ENCODE assay signal across 11 cellular contexts in the genomic region with DNA sequence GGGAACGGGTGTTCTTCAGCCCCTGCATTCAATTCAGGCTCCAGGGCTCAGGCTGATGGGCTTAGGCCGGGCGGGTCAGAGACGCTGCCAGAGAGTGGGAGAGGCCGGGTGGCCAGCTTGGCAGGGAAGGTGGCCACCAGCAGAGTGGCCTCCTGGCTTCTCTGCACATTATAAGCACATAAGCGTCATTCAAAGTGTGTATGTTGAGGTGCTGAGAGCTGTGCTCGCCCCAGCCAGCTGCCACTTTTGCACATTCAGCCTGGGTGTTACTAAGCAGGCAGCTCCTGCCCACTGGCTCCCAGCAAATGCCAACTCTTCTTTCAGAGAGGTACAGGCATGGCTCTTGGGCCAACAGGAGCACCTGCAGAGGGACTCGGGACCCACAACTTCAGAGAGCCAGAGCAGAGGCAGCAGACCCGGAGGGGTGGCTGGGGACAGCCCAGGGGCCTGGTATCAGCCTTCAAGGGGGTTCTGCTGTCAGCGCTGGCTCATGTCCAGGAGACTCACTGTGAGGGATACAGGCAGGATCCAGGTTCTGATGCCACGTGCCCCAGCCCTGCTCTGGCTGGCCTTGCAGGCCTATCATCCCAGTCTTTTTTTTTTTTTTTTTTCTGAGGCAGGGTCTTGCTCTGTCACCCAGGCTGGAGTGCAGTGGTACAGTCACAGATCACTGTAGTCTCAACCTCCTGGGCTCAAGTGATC. TPM values are rescaled to one million over a fixed set of nuclear protein-coding genes. Genes with fewer than 3 reads are reported as not detected.
DNase-seq lines count a peak whose midpoint lies in the region; ATAC-seq, FAIRE-seq and TF ChIP-seq lines count a peak whose summit lies in the region.
"Had no signal": no experiment of that assay in that cellular context is flagged by ENCODE, and none has a peak within 500 bp of the region (broad histone marks: within the 10 kb centered on the region; RNA-seq: fewer than 3 reads in every experiment).

No MANE protein-coding gene starts in this region.

- no peaks in the 10 kb centered on the region for H3K9me2 ChIP-seq in Loucy (replicated peaks; ENCODE audit: low read depth, low read length)

- TF ChIP-seq POLR2A in K562 (conservative IDR thresholded peaks at IDR 0.05), result no peak

- peak in 1 of 4 experiments; percentile 23 for DNase-seq in K562 (ENCODE audit: extremely low read depth in 1 of 4, low spot score in 3 of 4)
- no peak for DNase-seq in lower lobe of right lung
- no peak for DNase-seq in tibial artery
- no peak for DNase-seq in stimulated activated naive CD8-positive, alpha-beta T cell treated with anti-CD3 and anti-CD28 coated beads, Interleukin-15, Interleukin-2, amounts not matched to agents 100 U/mL and 50 U/mL, for 24 hours
- DNase-seq in Calu3, result no peak
- DNase-seq: stimulated activated naive B cell treated with anti-CD40 and anti-IgM and Interleukin-4, amounts not matched to agents 10 μg/mL and 1 μg/mL and 100 μg/mL, for 72 hours; T-helper 9 cell had no signal

- intact Hi-C loops in K562 (cut with micrococcal nuclease), result no loop called here
- intact Hi-C loops in lower lobe of right lung (cut with DNase I), result no loop called here
- intact Hi-C loops in tibial artery (cut with DNase I; ENCODE audit: low total_unique reads), result no loop called here
- intact Hi-C loops in Calu3 (cut with micrococcal nuclease; ENCODE audit: unreplicated experiment), result no loop called here

- no peak for FAIRE-seq in K562 (lab: Jason Lieb, UNC)

- in situ Hi-C loops in K562 (cut with MboI), result no loop called here

- H3K4me3 ChIP-seq in Loucy (ENCODE audit: low read length, poor library complexity, severe bottlenecking), result peak overlapping the region; percentile 61
- no peak overlapping the region for H3K4me3 ChIP-seq in K562
- no peak overlapping the region for H3K4me3 ChIP-seq in lower lobe of right lung
- H3K4me3 ChIP-seq in tibial artery, result no peak overlapping the region

- POLR2A ChIA-PET in K562 (lab: Yijun Ruan, JAX), result no interaction called here

- H3K27ac Mint-ChIP-seq in Calu3 (ENCODE audit: unreplicated experiment), result no peak overlapping the region
- H3K27ac Mint-ChIP-seq: activated T-helper 1 cell treated with anti-CD3 and anti-CD28 coated beads, Interleukin-12 subunit alpha, Interleukin-12 subunit beta, Interleukin-2, Interleukin-4 antibody, amounts not matched to agents 30 ng/mL and 10 ng/mL and 1 ng/mL, durations not matched to agents 14 hours and 24 hours and 36 hours had no signal

- no peaks in the 10 kb centered on the region for H3K27me3 ChIP-seq in Loucy (ENCODE audit: insufficient read depth, low read length, poor library complexity, severe bottlenecking)
- no peaks in the 10 kb centered on the region for H3K27me3 ChIP-seq in K562 (ENCODE audit: control insufficient read depth in 2 of 2, insufficient read depth in 2 of 2, low read length in 2 of 2)
- no peaks in the 10 kb centered on the region for H3K27me3 ChIP-seq in lower lobe of right lung (ENCODE audit: low read depth)
- H3K27me3 ChIP-seq in tibial artery, result no peaks in the 10 kb centered on the region

- CTCF ChIA-PET in K562 (lab: Yijun Ruan, JAX; ENCODE audit: low intra/inter-chr PET ratio), result no interaction called here
- CTCF ChIA-PET in Calu3 (lab: Charles Lee), result interaction anchor here (1.1 kb wide), 1 partner anchor 27 kb away, joined by 3 read pairs; no protein-coding TSS in a partner anchor

- TF ChIP-seq EP300 in K562 (IDR thresholded peaks at IDR 0.05; ENCODE audit: low read length), result no peak

- peaks cover 53% of the 10 kb centered on the region for H3K4me1 ChIP-seq in Loucy (ENCODE audit: insufficient read depth, low read length, poor library complexity, severe bottlenecking)
- peaks cover 25 to 80% of the 10 kb centered on the region in 2 experiments for H3K4me1 ChIP-seq in K562 (replicated peaks in 1 of 2; ENCODE audit: control insufficient read depth in 2 of 2, insufficient read depth in 2 of 2, low read length in 2 of 2)
- peaks cover 87% of the 10 kb centered on the region for H3K4me1 ChIP-seq in lower lobe of right lung
- peaks cover 28 to 99% (median 91%) of the 10 kb centered on the region in 4 donors for H3K4me1 ChIP-seq in tibial artery

- no peaks in the 10 kb centered on the region for H3K9me1 ChIP-seq in K562 (ENCODE audit: control insufficient read depth, insufficient read depth, low read length)

- WGBS in K562 (ENCODE audit: insufficient coverage, low coverage, missing lambda C conversion rate), result 85% methylated on average over 8 of the region's 11 CpGs

- H3K27me3 Mint-ChIP-seq in Calu3 (ENCODE audit: unreplicated experiment), result no peaks in the 10 kb centered on the region
- H3K27me3 Mint-ChIP-seq: stimulated activated naive B cell treated with anti-CD40 and anti-IgM and Interleukin-4, amounts not matched to agents 10 μg/mL and 1 μg/mL and 100 μg/mL, for 72 hours had no signal

- BruUV-seq in K562 (replicated peaks; lab: Mats Ljungman, UMichigan), result no TSS peak
- BruUV-seq in Calu3 (replicated peaks; lab: Mats Ljungman, UMichigan), result no TSS peak

- H3K4me2 ChIP-seq in Loucy (ENCODE audit: low read depth, low read length, poor library complexity, severe bottlenecking) (peak overlapping the region; percentile 68), K562 (ENCODE audit: insufficient read depth, low read length) (peak overlapping the region; percentile 91; the same call in 1 of the 2 replicates)

- H4K20me1 ChIP-seq in Loucy (ENCODE audit: insufficient read depth, low read length, poor library complexity, severe bottlenecking), result no peaks in the 10 kb centered on the region
- no peaks in the 10 kb centered on the region for H4K20me1 ChIP-seq in K562 (replicated peaks; ENCODE audit: control insufficient read depth, insufficient read depth, low read length)

- H3K9me3 Mint-ChIP-seq in Calu3 (ENCODE audit: low read depth, unreplicated experiment), result no peaks in the 10 kb centered on the region
- H3K9me3 Mint-ChIP-seq: activated T-helper 1 cell treated with anti-CD3 and anti-CD28 coated beads, Interleukin-12 subunit alpha, Interleukin-12 subunit beta, Interleukin-2, Interleukin-4 antibody, amounts not matched to agents 30 ng/mL and 10 ng/mL and 1 ng/mL, durations not matched to agents 14 hours and 24 hours and 36 hours; stimulated activated naive B cell treated with anti-CD40 and anti-IgM and Interleukin-4, amounts not matched to agents 10 μg/mL and 1 μg/mL and 100 μg/mL, for 72 hours had no signal

- H3K36me3 Mint-ChIP-seq in Calu3 (ENCODE audit: insufficient read depth, unreplicated experiment), result peaks cover 17% of the 10 kb centered on the region

- no peak for TF ChIP-seq RAD21 in K562 (CRISPR knock-in tag; conservative IDR thresholded peaks at IDR 0.05 in 1 of 2, IDR thresholded peaks at IDR 0.05 in 1 of 2)

- no peak overlapping the region for H2AFZ ChIP-seq in Loucy (ENCODE audit: low read length)
- no peak overlapping the region for H2AFZ ChIP-seq in K562 (ENCODE audit: low read depth, low read length)

- H3K36me3 ChIP-seq in Loucy (ENCODE audit: insufficient read depth, low read length) (peaks cover 3% of the 10 kb centered on the region; the same call in 1 of the 2 replicates), K562 (ENCODE audit: control insufficient read depth, insufficient read depth, low read length) (peaks cover 24% of the 10 kb centered on the region; the same call in 1 of the 3 replicates), lower lobe of right lung (peaks cover 18% of the 10 kb centered on the region), tibial artery (peaks cover 0 to 5% (median 0%) of the 10 kb centered on the region in 3 donors)

- H3K4me1 Mint-ChIP-seq in Calu3 (ENCODE audit: low read depth, unreplicated experiment), result peaks cover 24% of the 10 kb centered on the region

- H3K79me2 ChIP-seq in Loucy (ENCODE audit: insufficient read depth, low read length) (0 out of 2 replicates have a peak, but pooled peaks cover 4% of the 10 kb centered on the region), K562 (ENCODE audit: control insufficient read depth, insufficient read depth, low read length) (no peaks in the 10 kb centered on the region)

- H3K9me3 ChIP-seq in Loucy (ENCODE audit: insufficient read depth, low read depth, low read length) (no peaks in the 10 kb centered on the region), K562 (replicated peaks; ENCODE audit: control insufficient read depth, insufficient read depth, low read depth, low read length) (no peaks in the 10 kb centered on the region), lower lobe of right lung (no peaks in the 10 kb centered on the region), tibial artery (no peaks in the 10 kb centered on the region)

- ATAC-seq in K562, result no peak
- no peak for ATAC-seq in lower lobe of right lung
- ATAC-seq in HG03095 (IDR thresholded peaks at IDR 0.05; ENCODE audit: unreplicated experiment), result no peak
- ATAC-seq in stimulated activated naive CD8-positive, alpha-beta T cell treated with anti-CD3 and anti-CD28 coated beads, Interleukin-15, Interleukin-2, amounts not matched to agents 100 U/mL and 50 U/mL, for 24 hours, result no peak
- ATAC-seq: sciatic nerve; stimulated activated naive B cell treated with anti-CD40 and anti-IgM and Interleukin-4, amounts not matched to agents 10 μg/mL and 1 μg/mL and 100 μg/mL, for 72 hours had no signal

- TF ChIP-seq CTCF in Loucy (conservative IDR thresholded peaks at IDR 0.05; ENCODE audit: low read length) (no peak), K562 (IDR thresholded peaks at IDR 0.05 in 2 of 3, conservative IDR thresholded peaks at IDR 0.05 in 1 of 3; ENCODE audit: insufficient read depth in 2 of 3, low read depth in 1 of 3, low read length in 3 of 3) (no peak), lower lobe of right lung (IDR thresholded peaks at IDR 0.05) (no peak), tibial artery (IDR thresholded peaks at IDR 0.05) (no peak), Calu3 (IDR thresholded peaks at IDR 0.05; ENCODE audit: unreplicated experiment) (no peak)

- H3K4me3 Mint-ChIP-seq in Calu3 (ENCODE audit: low read depth, unreplicated experiment), result no peak overlapping the region
- H3K4me3 Mint-ChIP-seq: activated T-helper 1 cell treated with anti-CD3 and anti-CD28 coated beads, Interleukin-12 subunit alpha, Interleukin-12 subunit beta, Interleukin-2, Interleukin-4 antibody, amounts not matched to agents 30 ng/mL and 10 ng/mL and 1 ng/mL, durations not matched to agents 14 hours and 24 hours and 36 hours; stimulated activated naive B cell treated with anti-CD40 and anti-IgM and Interleukin-4, amounts not matched to agents 10 μg/mL and 1 μg/mL and 100 μg/mL, for 72 hours had no signal

- H3K9ac ChIP-seq in Loucy (ENCODE audit: low read depth, low read length, poor library complexity, severe bottlenecking) (peak overlapping the region; percentile 74), K562 (ENCODE audit: insufficient read depth in 1 of 2, low read depth in 2 of 2, low read length in 2 of 2) (peak overlapping the region; percentile 44 to 84)

- no peaks in the 10 kb centered on the region for H3F3A ChIP-seq in Loucy (ENCODE audit: low read depth)

- H3K27ac ChIP-seq in K562 (ENCODE audit: extremely low read depth, low read depth, low read length), result peak overlapping the region; percentile 85
- peak overlapping the region; percentile 75 for H3K27ac ChIP-seq in lower lobe of right lung
- peak overlapping the region; percentile 99 to 100 for H3K27ac ChIP-seq in tibial artery

RNA-seq across cellular contexts. Expression of gene MTSS2, which starts 8.8 kb away (rescaled TPM):
- 15.0 and 50.2 TPM in 2 replicates for total RNA-seq in K562 (2011; cell fraction: chromatin; rRNA removed; ENCODE audit: low replicate concordance)
- total RNA-seq in K562 (2011; cell fraction: nucleolus; rRNA removed), result 41.7 and 44.2 TPM in 2 replicates
- 20.2 and 24.3 TPM in 2 replicates for total RNA-seq in K562 (2011; cell fraction: nucleoplasm; rRNA removed)
- 15.4 and 22.4 TPM in 2 replicates for total RNA-seq in K562 (2014; rRNA removed)
- 4.8 and 9.1 TPM in 2 replicates for total RNA-seq in K562 (2014; rRNA removed; fragmentation: Illumina TruSeq; extraction: Trizol)
- 20.6 and 24.2 TPM in 2 replicates for total RNA-seq in K562 (2015; rRNA removed; fragmentation: Illumina TruSeq; extraction: Trizol)
- 51.2 and 60.3 TPM in 2 replicates for total RNA-seq in K562 (2021)
- polyA plus RNA-seq in K562 (2011; rRNA removed), result 16.9 and 21.5 TPM in 2 replicates
- 13.3 and 40.6 TPM in 2 replicates for polyA plus RNA-seq in K562 (2011; cell fraction: cytosol; rRNA removed)
- 40.9 and 91.6 TPM in 2 replicates for polyA plus RNA-seq in K562 (2011; cell fraction: nucleus; rRNA removed)
- polyA plus RNA-seq in K562 (2012), result 55.8 and 57.7 TPM in 2 replicates
- polyA plus RNA-seq in K562 (2014; fragmentation: Illumina TruSeq; extraction: Trizol), result 36.2 and 45.7 TPM in 2 replicates
- polyA plus RNA-seq in K562 (2014; fragmentation: Nextera tagmentation; extraction: Ambion mirVana), result under 1 TPM; 0.11 to 0.32 TPM
- 31.1 and 46.9 TPM in 2 replicates for polyA plus RNA-seq in K562 (2014; rRNA removed)
- 6.7 and 12.5 TPM in 2 replicates for polyA minus RNA-seq in K562 (2011; rRNA and poly(A)+ RNA removed)
- polyA minus RNA-seq in K562 (2011; cell fraction: cytosol; rRNA and poly(A)+ RNA removed), result 27.2 and 41.8 TPM in 2 replicates
- polyA minus RNA-seq in K562 (2011; cell fraction: nucleus; rRNA and poly(A)+ RNA removed), result 20.1 and 25.2 TPM in 2 replicates
- 60.8 TPM for total RNA-seq in lower lobe of right lung
- total RNA-seq in Calu3 (2022), result 27.1 and 28.3 TPM in 2 replicates

RNA-seq across cellular contexts. Expression of gene IL34, which starts 48.3 kb away (rescaled TPM):
- total RNA-seq in K562 (2011; cell fraction: chromatin; rRNA removed; ENCODE audit: low replicate concordance), result 0.44 TPM in 1 of 2 replicates, not detected in the other
- total RNA-seq in K562 (2011; cell fraction: nucleolus; rRNA removed), result not detected in 2 replicates
- total RNA-seq in K562 (2011; cell fraction: nucleoplasm; rRNA removed), result not detected in 2 replicates
- 0.20 TPM in 1 of 2 replicates, not detected in the other for total RNA-seq in K562 (2014; rRNA removed)
- not detected in 2 replicates for total RNA-seq in K562 (2014; rRNA removed; fragmentation: Illumina TruSeq; extraction: Trizol)
- 0.18 TPM in 1 of 2 replicates, not detected in the other for total RNA-seq in K562 (2015; rRNA removed; fragmentation: Illumina TruSeq; extraction: Trizol)
- 0.25 TPM in 1 of 2 replicates, not detected in the other for total RNA-seq in K562 (2021)
- 0.10 TPM in 1 of 2 replicates, not detected in the other for polyA plus RNA-seq in K562 (2011; rRNA removed)
- 0.16 and 0.49 TPM in 2 replicates for polyA plus RNA-seq in K562 (2011; cell fraction: cytosol; rRNA removed)
- polyA plus RNA-seq in K562 (2011; cell fraction: nucleus; rRNA removed), result 0.20 and 0.32 TPM in 2 replicates
- 0.39 and 0.44 TPM in 2 replicates for polyA plus RNA-seq in K562 (2012)
- 0.58 TPM in 1 of 2 replicates, not detected in the other for polyA plus RNA-seq in K562 (2014; fragmentation: Illumina TruSeq; extraction: Trizol)
- polyA plus RNA-seq in K562 (2014; fragmentation: Nextera tagmentation; extraction: Ambion mirVana), result not detected
- 0.07 and 0.18 TPM in 2 replicates for polyA plus RNA-seq in K562 (2014; rRNA removed)
- not detected in 2 replicates for polyA minus RNA-seq in K562 (2011; rRNA and poly(A)+ RNA removed)
- not detected in 2 replicates for polyA minus RNA-seq in K562 (2011; cell fraction: cytosol; rRNA and poly(A)+ RNA removed)
- not detected in 2 replicates for polyA minus RNA-seq in K562 (2011; cell fraction: nucleus; rRNA and poly(A)+ RNA removed)
- total RNA-seq in lower lobe of right lung, result 2.6 TPM
- 0.35 and 0.39 TPM in 2 replicates for total RNA-seq in Calu3 (2022)
- total RNA-seq: activated T-helper 1 cell treated with anti-CD3 and anti-CD28 coated beads, Interleukin-12 subunit alpha, Interleukin-12 subunit beta, Interleukin-2, Interleukin-4 antibody, amounts not matched to agents 30 ng/mL and 10 ng/mL and 1 ng/mL, durations not matched to agents 14 hours and 24 hours and 36 hours had no signal
